7 cellular contexts compared by ENCODE assay signal in the genomic region with DNA sequence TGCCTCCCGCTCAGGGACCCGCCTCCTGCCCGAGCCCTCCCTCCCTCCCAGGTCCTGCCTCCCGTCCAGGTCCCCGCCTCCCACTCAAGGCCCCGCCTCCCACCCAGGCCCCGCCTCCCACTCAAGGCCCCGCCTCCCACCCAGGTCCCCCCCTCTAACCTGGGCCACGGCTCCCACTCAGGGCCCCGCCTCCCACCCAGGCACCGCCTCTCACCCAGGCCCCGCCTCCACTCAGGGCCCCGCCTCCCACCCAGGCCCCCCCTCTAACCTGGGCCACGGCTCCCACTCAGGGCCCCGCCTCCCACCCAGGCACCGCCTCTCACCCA.
DNase-seq lines count a peak whose midpoint lies in the region; ATAC-seq and TF ChIP-seq lines count a peak whose summit lies in the region.
"Not testable (repeated sequence)": the region's sequence is repeated elsewhere in the genome, so short reads cannot be mapped to it uniquely, and the experiment has no call there.

No MANE protein-coding gene starts in this region.

- 0 to 13% (median 1%) methylated on average over 2 to 11 of the region's 16 CpGs for WGBS in stomach, 5 donors

- H3K4me3 ChIP-seq in Peyer's patch (peak overlapping the region in 2 of 4 donors; percentile 61 to 62), left ventricle myocardium inferior (peak overlapping the region; percentile 71), stomach (peak overlapping the region; percentile 56 to 69 (median 64))
- H3K4me3 ChIP-seq in brain microvascular endothelial cell (ENCODE audit: low read depth, low read length); fibroblast of lung (replicated peaks in 1 of 4; ENCODE audit: control extremely low read depth in 1 of 4, insufficient read depth in 1 of 4, low read depth in 3 of 4, low read length in 4 of 4): not testable (repeated sequence)

- H3K79me2 ChIP-seq in fibroblast of lung (ENCODE audit: control insufficient read depth, insufficient read depth, low read length) = not testable (repeated sequence)

- CTCF ChIA-PET in CD4-positive, alpha-beta T cell (lab: Charles Lee) = not testable (repeated sequence)

- DNase-seq in CD4-positive, alpha-beta T cell = peak in 1 of 10 experiments; percentile 97
- not testable (repeated sequence) for DNase-seq in Peyer's patch, left ventricle myocardium inferior, stomach
- peak; percentile 80 for DNase-seq in brain microvascular endothelial cell
- DNase-seq in fibroblast of lung (ENCODE audit: low read depth in 2 of 2) = peak; percentile 73 to 83
- DNase-seq in non-pigmented ciliary epithelial cell (ENCODE audit: low read depth) = peak; percentile 27

- not testable (repeated sequence) for H2AFZ ChIP-seq in fibroblast of lung (ENCODE audit: low read length)

- H3K4me1 Mint-ChIP-seq in CD4-positive, alpha-beta T cell (ENCODE audit: low read depth) = not testable (repeated sequence)

- not testable (repeated sequence) for H3K36me3 Mint-ChIP-seq in CD4-positive, alpha-beta T cell (ENCODE audit: low read depth)

- intact Hi-C loops in CD4-positive, alpha-beta T cell (cut with DNase I, micrococcal nuclease) = loop anchor here (1.0 to 10.0 kb wide), 10 partner anchors 25 to 1494 kb away; a partner anchor contains a TSS
- intact Hi-C loops in left ventricle myocardium inferior (cut with micrococcal nuclease); stomach (cut with DNase I; ENCODE audit: low total_unique reads): not testable (repeated sequence)

- H3K27me3 Mint-ChIP-seq in CD4-positive, alpha-beta T cell = not testable (repeated sequence)

- POLR2A ChIA-PET in CD4-positive, alpha-beta T cell (lab: Charles Lee) = interaction anchor here (0.6 to 1.4 kb wide), 10 partner anchors 9 to 1383 kb away, joined by 3 to 28 read pairs (median 3); a partner anchor contains a TSS

- TF ChIP-seq CTCF in CD4-positive, alpha-beta T cell (IDR thresholded peaks at IDR 0.05); Peyer's patch (IDR thresholded peaks at IDR 0.05); brain microvascular endothelial cell (IDR thresholded peaks at IDR 0.05; ENCODE audit: low read depth, low read length, missing control alignments); fibroblast of lung (conservative IDR thresholded peaks at IDR 0.05 in 1 of 2, IDR thresholded peaks at IDR 0.05 in 1 of 2; ENCODE audit: low read depth in 1 of 2, low read length in 2 of 2); left ventricle myocardium inferior (IDR thresholded peaks at IDR 0.05; ENCODE audit: borderline replicate concordance); stomach (IDR thresholded peaks at IDR 0.05): not testable (repeated sequence)

- not testable (repeated sequence) for TF ChIP-seq EP300 in stomach (IDR thresholded peaks at IDR 0.05)

- H4K20me1 ChIP-seq in fibroblast of lung (ENCODE audit: control insufficient read depth, extremely low read depth, insufficient read depth, low read length) = not testable (repeated sequence)

- not testable (repeated sequence) for H3K36me3 ChIP-seq in Peyer's patch; brain microvascular endothelial cell (replicated peaks); fibroblast of lung (ENCODE audit: control insufficient read depth, insufficient read depth, low read length); left ventricle myocardium inferior; stomach

- not testable (repeated sequence) for H3K9ac ChIP-seq in fibroblast of lung (ENCODE audit: insufficient read depth, low read length)

- in situ Hi-C loops in brain microvascular endothelial cell (cut with HindIII; ENCODE audit: low pct_ligation_motif_present, low sequenced_read_pairs) = not testable (repeated sequence)

- not testable (repeated sequence) for H3K4me2 ChIP-seq in fibroblast of lung (ENCODE audit: extremely low read depth, insufficient read depth, low read length)

- peaks cover 0 to 15% (median 1%) of the 10 kb centered on the region in 4 donors for H3K4me1 ChIP-seq in Peyer's patch
- not testable (repeated sequence) for H3K4me1 ChIP-seq in fibroblast of lung (ENCODE audit: control insufficient read depth, extremely low read depth, insufficient read depth, low read length)
- H3K4me1 ChIP-seq in left ventricle myocardium inferior = peaks cover 24% of the 10 kb centered on the region
- H3K4me1 ChIP-seq in stomach = peaks cover 3 to 37% (median 27%) of the 10 kb centered on the region in 4 donors

- not testable (repeated sequence) for ATAC-seq in CD4-positive, alpha-beta T cell (ENCODE audit: poor library complexity)

- peak overlapping the region; percentile 63 for H3K27ac Mint-ChIP-seq in CD4-positive, alpha-beta T cell

- peak overlapping the region; percentile 42 for H3K4me3 Mint-ChIP-seq in CD4-positive, alpha-beta T cell

- not testable (repeated sequence) for H3K9me3 ChIP-seq in CD4-positive, alpha-beta T cell (ENCODE audit: control insufficient read depth, low read length); Peyer's patch; fibroblast of lung (ENCODE audit: control insufficient read depth, insufficient read depth, low read depth, low read length); left ventricle myocardium inferior (replicated peaks); stomach

- not testable (repeated sequence) for H3K9me3 Mint-ChIP-seq in CD4-positive, alpha-beta T cell

- TF ChIP-seq POLR2A in Peyer's patch (IDR thresholded peaks at IDR 0.05); stomach (IDR thresholded peaks at IDR 0.05): not testable (repeated sequence)

- H3K27ac ChIP-seq in CD4-positive, alpha-beta T cell (ENCODE audit: low read depth, low read length); brain microvascular endothelial cell; fibroblast of lung (ENCODE audit: insufficient read depth, low read length): not testable (repeated sequence)
- H3K27ac ChIP-seq in Peyer's patch (peak overlapping the region; percentile 78 to 91 (median 81)), left ventricle myocardium inferior (replicated peaks) (peak overlapping the region; percentile 92), stomach (peak overlapping the region; percentile 71 to 93 (median 88))

- H3K27me3 ChIP-seq in CD4-positive, alpha-beta T cell (ENCODE audit: control insufficient read depth, insufficient read depth, low read length); Peyer's patch; brain microvascular endothelial cell (replicated peaks); fibroblast of lung (ENCODE audit: control insufficient read depth, insufficient read depth, low read length); left ventricle myocardium inferior (ENCODE audit: low read depth): not testable (repeated sequence)
- H3K27me3 ChIP-seq in stomach = peaks cover 0 to 24% (median 0%) of the 10 kb centered on the region in 3 donors
